Comparison of ENCODE assay signal across 8 cellular contexts in genomic region chr22:44668886-44669724, GRCh38. TPM values are rescaled to one million over a fixed set of nuclear protein-coding genes. Genes with fewer than 3 reads are reported as not detected.
A peak's percentile ranks its signal among the peaks of the same experiment; 100 is the strongest.
DNase-seq lines count a peak whose midpoint lies in the region; ATAC-seq and TF ChIP-seq lines count a peak whose summit lies in the region.

No MANE protein-coding gene starts in this region.

- POLR2A ChIA-PET in AG04449 (lab: Yijun Ruan, JAX) (no interaction called here), PC-9 (lab: Charles Lee; ENCODE audit: unreplicated experiment) (no interaction called here)

- H3K9me3 Mint-ChIP-seq in nephron = no peaks in the 10 kb centered on the region

- H3K4me1 ChIP-seq in PC-9 (replicated peaks; ENCODE audit: insufficient read depth) = no peaks in the 10 kb centered on the region
- peaks cover 0 to 1% of the 10 kb centered on the region in 2 donors for H3K4me1 ChIP-seq in esophagus (ENCODE audit: control insufficient read depth in 2 of 2, insufficient read depth in 2 of 2, low read length in 1 of 2)

- WGBS in esophagus, 2 donors = 9 to 20% methylated on average over 20 to 50 of the region's 50 CpGs

- H3K36me3 Mint-ChIP-seq in nephron (ENCODE audit: low read depth) = no peaks in the 10 kb centered on the region

- H3K36me3 ChIP-seq in PC-9 (ENCODE audit: low read depth) = no peaks in the 10 kb centered on the region
- H3K36me3 ChIP-seq in esophagus (ENCODE audit: control insufficient read depth in 2 of 2, insufficient read depth in 2 of 2, low read length in 1 of 2) = no peaks in the 10 kb centered on the region

- H3K4me2 ChIP-seq in PC-9 = peak overlapping the region; percentile 66

- peak overlapping the region; percentile 81 to 85 (median 83) for H3K4me3 Mint-ChIP-seq in nephron

- peak overlapping the region in 1 of 3 experiments; percentile 33 for H3K27ac Mint-ChIP-seq in nephron

- H3K4me3 ChIP-seq in AG04449 (ENCODE audit: low read depth, low read length) (peak overlapping the region; percentile 51), PC-9 (peak overlapping the region; percentile 44; the same call in 1 of the 2 replicates), esophagus (ENCODE audit: low read depth in 1 of 2, low read length in 2 of 2) (peak overlapping the region; percentile 30 to 50)

- no TSS peak for BruUV-seq in PC-9 (replicated peaks; lab: Mats Ljungman, UMichigan)

- no peak for TF ChIP-seq CTCF in AG04449 (IDR thresholded peaks at IDR 0.05; ENCODE audit: insufficient read depth, low read length, missing control alignments)
- TF ChIP-seq CTCF in PC-9 (conservative IDR thresholded peaks at IDR 0.05) = no peak
- TF ChIP-seq CTCF in nephron (IDR thresholded peaks at IDR 0.05; ENCODE audit: unreplicated experiment in 3 of 3) = no peak

- no peaks in the 10 kb centered on the region; the same call in 1 of the 2 replicates for H4K20me1 ChIP-seq in PC-9 (ENCODE audit: insufficient read depth)

- no peak overlapping the region for H2AFZ ChIP-seq in PC-9

- peaks cover 13% of the 10 kb centered on the region; the same call in 1 of the 2 replicates for H3F3A ChIP-seq in PC-9 (ENCODE audit: insufficient read depth, low read depth)

- H3K4me1 Mint-ChIP-seq in nephron = peaks cover 18% of the 10 kb centered on the region

- intact Hi-C loops in PC-9 (cut with micrococcal nuclease; ENCODE audit: unreplicated experiment) = no loop called here

- peaks cover 63% of the 10 kb centered on the region for H3K27me3 ChIP-seq in PC-9 (ENCODE audit: insufficient read depth, low read depth)
- peaks cover 0 to 2% of the 10 kb centered on the region in 2 donors for H3K27me3 ChIP-seq in esophagus (ENCODE audit: control insufficient read depth in 1 of 2, insufficient read depth in 2 of 2, low read length in 2 of 2)

- ATAC-seq in GM21619 (IDR thresholded peaks at IDR 0.05; ENCODE audit: unreplicated experiment) = no peak

- no peak for DNase-seq in AG04449 (ENCODE audit: low read depth, low spot score)
- DNase-seq in PC-9 = no peak
- DNase-seq in OCI-M2 (lab: John Stamatoyannopoulos, UW; ENCODE audit: unreplicated experiment) = no peak
- no peak for DNase-seq in pons (ENCODE audit: low spot score)
- DNase-seq in occipital lobe (lab: John Stamatoyannopoulos, UW) = no peak

- H3K79me2 ChIP-seq in PC-9 (ENCODE audit: low read depth) = no peaks in the 10 kb centered on the region

- H3K27ac ChIP-seq in PC-9 = no peak overlapping the region
- H3K27ac ChIP-seq in esophagus (ENCODE audit: low read depth in 2 of 2, low read length in 1 of 2) = peak overlapping the region in 1 of 2 donors; percentile 78

- H3K27me3 Mint-ChIP-seq in nephron (ENCODE audit: low read depth) = peaks cover 7% of the 10 kb centered on the region

- H3K9me2 ChIP-seq in PC-9 (ENCODE audit: insufficient read depth) = no peaks in the 10 kb centered on the region

- H3K9me3 ChIP-seq in PC-9 (ENCODE audit: insufficient read depth, low read depth) (no peaks in the 10 kb centered on the region), esophagus (ENCODE audit: control insufficient read depth in 2 of 2, insufficient read depth in 1 of 2, low read depth in 1 of 2, low read length in 1 of 2) (no peaks in the 10 kb centered on the region)

- CTCF ChIA-PET in AG04449 (lab: Yijun Ruan, JAX) (interaction anchor here (1.1 to 6.6 kb wide), 2 partner anchors 10 to 14 kb away, joined by 4 to 60 read pairs; no protein-coding TSS in a partner anchor), PC-9 (lab: Charles Lee) (no interaction called here)

RNA-seq across cellular contexts. Expression of gene PRR5, which starts 32.9 kb away (rescaled TPM):
- total RNA-seq in PC-9 (2021) (22.1 and 27.3 TPM in 2 replicates), occipital lobe (13.6 TPM)
- polyA plus RNA-seq in esophagus = 10 to 100 TPM; 12.2 to 13.0 TPM
